9 cellular contexts compared by ENCODE assay signal in genomic region chr2:120239488-120240287, GRCh38. TPM values are rescaled to one million over a fixed set of nuclear protein-coding genes. Genes with fewer than 3 reads are reported as not detected.
A peak's percentile ranks its signal among the peaks of the same experiment; 100 is the strongest.
DNase-seq lines count a peak whose midpoint lies in the region; ATAC-seq and TF ChIP-seq lines count a peak whose summit lies in the region.
"Had no signal": no experiment of that assay in that cellular context is flagged by ENCODE, and none has a peak within 500 bp of the region (broad histone marks: within the 10 kb centered on the region; RNA-seq: fewer than 3 reads in every experiment).

No MANE protein-coding gene starts in this region.

- H3K27me3 ChIP-seq in SJSA1 (replicated peaks) (no peaks in the 10 kb centered on the region), osteoblast (ENCODE audit: insufficient read depth, low read length) (no peaks in the 10 kb centered on the region)

- TF ChIP-seq CTCF in osteoblast (IDR thresholded peaks at IDR 0.05; ENCODE audit: extremely low read depth, low read depth, low read length) (no peak), GM10266 (IDR thresholded peaks at IDR 0.05; ENCODE audit: control insufficient read depth, insufficient read depth, low read depth, missing control alignments) (no peak)

- in situ Hi-C loops in Caki2 (cut with HindIII; ENCODE audit: low pct_unique_long_range_greater_than_20kb, low sequenced_read_pairs), result no loop called here

- H3K4me3 ChIP-seq in SJSA1, result no peak overlapping the region
- H3K4me3 ChIP-seq in osteoblast (ENCODE audit: insufficient read depth, low read length), result peak overlapping the region; percentile 46

- peaks cover 38% of the 10 kb centered on the region for H3K4me1 ChIP-seq in SJSA1 (replicated peaks)
- H3K4me1 ChIP-seq in osteoblast (ENCODE audit: insufficient read depth, low read length), result peaks cover 34% of the 10 kb centered on the region

- H3K4me2 ChIP-seq in osteoblast (ENCODE audit: insufficient read depth, low read length), result peak overlapping the region; percentile 72

- peak overlapping the region; percentile 80 for H2AFZ ChIP-seq in osteoblast (ENCODE audit: low read length)

- no peak overlapping the region for H3K27ac ChIP-seq in SJSA1
- H3K27ac ChIP-seq in osteoblast (ENCODE audit: low read depth, low read length), result peak overlapping the region; percentile 78

- H3K9me3 ChIP-seq in SJSA1 (replicated peaks), result no peaks in the 10 kb centered on the region
- no peaks in the 10 kb centered on the region for H3K9me3 ChIP-seq in osteoblast (ENCODE audit: low read depth, low read length)

- DNase-seq in Caki2 (ENCODE audit: low read depth) (peak; percentile 69), SJSA1 (ENCODE audit: low read depth in 1 of 2, low spot score in 2 of 2) (peak; percentile 43 to 65), fibroblast of the conjunctiva (ENCODE audit: low read depth) (peak; percentile 68), osteoblast (ENCODE audit: insufficient read length, low spot score, missing footprints) (peak; percentile 98), GM10266 (ENCODE audit: extremely low spot score) (no peak), HUDEP-2 (lab: John Stamatoyannopoulos, UW; ENCODE audit: unreplicated experiment in 76 of 76) (no peak)
- DNase-seq: activated T-cell treated with anti-CD3 and anti-CD28 coated beads, Interleukin-2, amount 50 U/mL, for 72 hours had no signal

- H4K20me1 ChIP-seq in osteoblast (ENCODE audit: insufficient read depth, low read length), result no peaks in the 10 kb centered on the region

- H3K79me2 ChIP-seq in osteoblast (ENCODE audit: insufficient read depth, low read length), result no peaks in the 10 kb centered on the region

- no peaks in the 10 kb centered on the region for H3K36me3 ChIP-seq in SJSA1
- no peaks in the 10 kb centered on the region for H3K36me3 ChIP-seq in osteoblast (ENCODE audit: insufficient read depth, low read length)

- ATAC-seq in HG03175 (IDR thresholded peaks at IDR 0.05; ENCODE audit: unreplicated experiment) (no peak), GM21360 (IDR thresholded peaks at IDR 0.05; ENCODE audit: unreplicated experiment) (no peak)

RNA-seq across cellular contexts. Expression of gene RALB, which starts 13.0 kb away (rescaled TPM):
- total RNA-seq in Caki2 (2014; rRNA removed; shearing (Covaris generic); ENCODE audit: low replicate concordance), result 92.7 and 116 TPM in 2 replicates
- 63.1 and 84.7 TPM in 2 replicates for total RNA-seq in SJSA1 (2014; rRNA removed; shearing (Covaris generic))
- 48.5 and 48.6 TPM in 2 replicates for total RNA-seq in osteoblast

RNA-seq across cellular contexts. Expression of gene TMEM185B, which starts 16.5 kb away (rescaled TPM):
- total RNA-seq in Caki2 (2014; rRNA removed; shearing (Covaris generic); ENCODE audit: low replicate concordance), result 36.1 and 38.3 TPM in 2 replicates
- total RNA-seq in SJSA1 (2014; rRNA removed; shearing (Covaris generic)), result 52.8 and 54.5 TPM in 2 replicates
- total RNA-seq in osteoblast, result 42.1 and 46.7 TPM in 2 replicates

Comparison
In these comparisons a context has a peak if more than half of its experiments do, and no peak if none do; other contexts are left out.
1. DNase-seq: peak in Caki2 (single experiment), SJSA1 (2 of 2), fibroblast of the conjunctiva (single experiment) and osteoblast (single experiment); none in GM10266 (single experiment) and HUDEP-2 (0 of 76).